Comparison of ENCODE assay signal across 8 cellular contexts in genomic region chr16:29815032-29815721, GRCh38. TPM values are rescaled to one million over a fixed set of nuclear protein-coding genes. Genes with fewer than 3 reads are reported as not detected.
DNase-seq lines count a peak whose midpoint lies in the region; ATAC-seq and TF ChIP-seq lines count a peak whose summit lies in the region.

No MANE protein-coding gene starts in this region.

- H3K4me1 Mint-ChIP-seq in CD4-positive, alpha-beta memory T cell, result peaks cover 34 to 87% (median 60%) of the 10 kb centered on the region in 4 donors
- peaks cover 55% of the 10 kb centered on the region for H3K4me1 Mint-ChIP-seq in activated T-helper 2 cell treated with anti-CD3 and anti-CD28 coated beads, Interferon-gamma antibody, Interleukin-2, Interleukin-4, amounts not matched to agents 10 μg/mL and 5 μg/mL and 100 μg/mL, durations not matched to agents 14 hours and 24 hours and 36 hours (ENCODE audit: low read depth)

- intact Hi-C loops in CD4-positive, alpha-beta memory T cell (cut with micrococcal nuclease), result loop anchor here (10.0 kb wide), 1 partner anchor 180 kb away; the partner anchor contains the start of genes HIRIP3 and INO80E
- intact Hi-C loops in activated T-helper 2 cell treated with anti-CD3 and anti-CD28 coated beads, Interferon-gamma antibody, Interleukin-2, Interleukin-4, amounts not matched to agents 10 μg/mL and 5 μg/mL and 100 μg/mL, durations not matched to agents 14 hours and 24 hours and 36 hours (cut with micrococcal nuclease), result no loop called here
- intact Hi-C loops in gastrocnemius medialis (cut with DNase I; ENCODE audit: low total_unique reads), result loop anchor here (5.0 to 10.0 kb wide), 2 partner anchors 182 to 710 kb away; partner anchors contain the start of genes HIRIP3, INO80E and ZNF768

- no peak for DNase-seq in CD4-positive, alpha-beta memory T cell
- DNase-seq in LNCaP clone FGC (ENCODE audit: low read depth) (no peak), cardiac muscle cell (ENCODE audit: low read depth in 1 of 2, low spot score in 1 of 2) (peak in 1 of 2 donors; percentile 23), gastrocnemius medialis (peak in 1 of 2 donors; percentile 32), NCI-H524 (lab: John Stamatoyannopoulos, UW) (no peak)
- DNase-seq in activated T-helper 2 cell treated with anti-CD3 and anti-CD28 coated beads, Interferon-gamma antibody, Interleukin-2, Interleukin-4, amounts not matched to agents 10 μg/mL and 5 μg/mL and 100 μg/mL, durations not matched to agents 14 hours and 24 hours and 36 hours (ENCODE audit: low spot score), result peak; percentile 49

- H3K4me3 Mint-ChIP-seq in CD4-positive, alpha-beta memory T cell, result peak overlapping the region; percentile 84 to 99 (median 98)
- peak overlapping the region; percentile 89 for H3K4me3 Mint-ChIP-seq in activated T-helper 2 cell treated with anti-CD3 and anti-CD28 coated beads, Interferon-gamma antibody, Interleukin-2, Interleukin-4, amounts not matched to agents 10 μg/mL and 5 μg/mL and 100 μg/mL, durations not matched to agents 14 hours and 24 hours and 36 hours (ENCODE audit: low read depth)

- peaks cover 71% of the 10 kb centered on the region for H3K4me1 ChIP-seq in CD4-positive, alpha-beta memory T cell (ENCODE audit: insufficient read depth, low read length)
- H3K4me1 ChIP-seq in cardiac muscle cell (ENCODE audit: low read depth) (peaks cover 21% of the 10 kb centered on the region), gastrocnemius medialis (peaks cover 44 to 54% of the 10 kb centered on the region in 2 donors)

- TF ChIP-seq CTCF in LNCaP clone FGC (IDR thresholded peaks at IDR 0.05; ENCODE audit: control insufficient read depth, extremely low read depth, insufficient read depth), result no peak
- TF ChIP-seq CTCF in cardiac muscle cell (IDR thresholded peaks at IDR 0.05; ENCODE audit: low read depth, low read length), result no peak
- no peak for TF ChIP-seq CTCF in gastrocnemius medialis (IDR thresholded peaks at IDR 0.05 in 4 of 5, conservative IDR thresholded peaks at IDR 0.05 in 1 of 5)

- H3K4me3 ChIP-seq in CD4-positive, alpha-beta memory T cell (ENCODE audit: low read length in 2 of 2), result peak overlapping the region in 1 of 2 donors; percentile 95
- peak overlapping the region; percentile 77 for H3K4me3 ChIP-seq in LNCaP clone FGC (ENCODE audit: low read depth, low read length)
- peak overlapping the region; percentile 92 for H3K4me3 ChIP-seq in cardiac muscle cell
- H3K4me3 ChIP-seq in gastrocnemius medialis, result peak overlapping the region; percentile 78 to 96 (median 90)

- TF ChIP-seq POLR2A in gastrocnemius medialis (IDR thresholded peaks at IDR 0.05) (no peak), GM18505 (IDR thresholded peaks at IDR 0.05; ENCODE audit: borderline replicate concordance, extremely low read depth, insufficient read depth, insufficient read length) (no peak)

- in situ Hi-C loops in gastrocnemius medialis (cut with MboI; ENCODE audit: low sequenced_read_pairs in 4 of 4), result no loop called here

- H3K27me3 Mint-ChIP-seq in CD4-positive, alpha-beta memory T cell, result peaks cover 0 to 2% of the 10 kb centered on the region in 2 donors
- H3K27me3 Mint-ChIP-seq in activated T-helper 2 cell treated with anti-CD3 and anti-CD28 coated beads, Interferon-gamma antibody, Interleukin-2, Interleukin-4, amounts not matched to agents 10 μg/mL and 5 μg/mL and 100 μg/mL, durations not matched to agents 14 hours and 24 hours and 36 hours (ENCODE audit: low read depth), result peaks cover 1% of the 10 kb centered on the region

- peak overlapping the region; percentile 77 for H3K27ac ChIP-seq in CD4-positive, alpha-beta memory T cell (ENCODE audit: low read depth, low read length)
- H3K27ac ChIP-seq in cardiac muscle cell (peak overlapping the region; percentile 5), gastrocnemius medialis (peak overlapping the region; percentile 91 to 99 (median 95))

- peaks cover 12% of the 10 kb centered on the region for H3K36me3 ChIP-seq in CD4-positive, alpha-beta memory T cell (ENCODE audit: insufficient read depth, low read length)
- H3K36me3 ChIP-seq in cardiac muscle cell (peaks cover 13% of the 10 kb centered on the region), gastrocnemius medialis (peaks cover 0 to 14% of the 10 kb centered on the region in 2 donors)

- no peaks in the 10 kb centered on the region for H3K9me3 Mint-ChIP-seq in CD4-positive, alpha-beta memory T cell
- no peaks in the 10 kb centered on the region for H3K9me3 Mint-ChIP-seq in activated T-helper 2 cell treated with anti-CD3 and anti-CD28 coated beads, Interferon-gamma antibody, Interleukin-2, Interleukin-4, amounts not matched to agents 10 μg/mL and 5 μg/mL and 100 μg/mL, durations not matched to agents 14 hours and 24 hours and 36 hours

- H3K36me3 Mint-ChIP-seq in CD4-positive, alpha-beta memory T cell, result peaks cover 15 to 33% of the 10 kb centered on the region in 2 donors
- peaks cover 41% of the 10 kb centered on the region for H3K36me3 Mint-ChIP-seq in activated T-helper 2 cell treated with anti-CD3 and anti-CD28 coated beads, Interferon-gamma antibody, Interleukin-2, Interleukin-4, amounts not matched to agents 10 μg/mL and 5 μg/mL and 100 μg/mL, durations not matched to agents 14 hours and 24 hours and 36 hours (ENCODE audit: low read depth)

- POLR2A ChIA-PET in CD4-positive, alpha-beta memory T cell (lab: Charles Lee; ENCODE audit: partially characterized antibody), result interaction anchor here (0.5 to 24.0 kb wide), 32 partner anchors 4 to 603 kb away, joined by 3 to 522 read pairs (median 4); partner anchors contain the start of genes ALDOA, C16orf54, CDIPT and CORO1A

- no peak for ATAC-seq in gastrocnemius medialis
- ATAC-seq in GM18505 (IDR thresholded peaks at IDR 0.05; ENCODE audit: unreplicated experiment), result no peak
- ATAC-seq in GM21737 (IDR thresholded peaks at IDR 0.05; ENCODE audit: unreplicated experiment), result no peak

- peak overlapping the region; percentile 94 to 100 (median 98) for H3K27ac Mint-ChIP-seq in CD4-positive, alpha-beta memory T cell
- H3K27ac Mint-ChIP-seq in activated T-helper 2 cell treated with anti-CD3 and anti-CD28 coated beads, Interferon-gamma antibody, Interleukin-2, Interleukin-4, amounts not matched to agents 10 μg/mL and 5 μg/mL and 100 μg/mL, durations not matched to agents 14 hours and 24 hours and 36 hours, result peak overlapping the region; percentile 94

- no peaks in the 10 kb centered on the region for H3K9me3 ChIP-seq in CD4-positive, alpha-beta memory T cell (ENCODE audit: control insufficient read depth in 1 of 2, low read length in 2 of 2)
- no peaks in the 10 kb centered on the region for H3K9me3 ChIP-seq in cardiac muscle cell (ENCODE audit: low read depth)
- no peaks in the 10 kb centered on the region for H3K9me3 ChIP-seq in gastrocnemius medialis

- no peaks in the 10 kb centered on the region for H3K27me3 ChIP-seq in CD4-positive, alpha-beta memory T cell (ENCODE audit: insufficient read depth, low read length)
- H3K27me3 ChIP-seq in cardiac muscle cell, result no peaks in the 10 kb centered on the region
- no peaks in the 10 kb centered on the region for H3K27me3 ChIP-seq in gastrocnemius medialis

- CTCF ChIA-PET in CD4-positive, alpha-beta memory T cell (lab: Charles Lee; ENCODE audit: partially characterized antibody), result interaction anchor here (0.6 to 8.2 kb wide), 21 partner anchors 7 to 225 kb away, joined by 3 to 129 read pairs (median 4); partner anchors contain the start of genes CDIPT, KIF22, MAZ and TMEM219

RNA-seq across cellular contexts. Expression of gene PAGR1, which starts 0.8 kb away (rescaled TPM):
- total RNA-seq in CD4-positive, alpha-beta memory T cell, result 10 to 100 TPM; 43.7 to 44.9 TPM
- 10 to 100 TPM; 46.0 to 51.1 TPM for polyA plus RNA-seq in CD4-positive, alpha-beta memory T cell
- 27.6 and 29.5 TPM in 2 replicates for total RNA-seq in activated T-helper 2 cell treated with anti-CD3 and anti-CD28 coated beads, Interferon-gamma antibody, Interleukin-2, Interleukin-4, amounts not matched to agents 10 μg/mL and 5 μg/mL and 100 μg/mL, durations not matched to agents 14 hours and 24 hours and 36 hours
- 113 and 120 TPM in 2 replicates for total RNA-seq in cardiac muscle cell
- polyA plus RNA-seq in cardiac muscle cell, result 106 and 113 TPM in 2 replicates
- total RNA-seq in gastrocnemius medialis, result 10 to 100 TPM; 15.5 to 29.2 (median 21.7) TPM

RNA-seq across cellular contexts. Expression of gene PRRT2, which starts 3.2 kb away (rescaled TPM):
- total RNA-seq in CD4-positive, alpha-beta memory T cell, result 1 to 10 TPM; 6.3 to 6.9 TPM
- under 1 TPM; 0.20 to 0.37 TPM for polyA plus RNA-seq in CD4-positive, alpha-beta memory T cell
- 1.8 and 2.0 TPM in 2 replicates for total RNA-seq in activated T-helper 2 cell treated with anti-CD3 and anti-CD28 coated beads, Interferon-gamma antibody, Interleukin-2, Interleukin-4, amounts not matched to agents 10 μg/mL and 5 μg/mL and 100 μg/mL, durations not matched to agents 14 hours and 24 hours and 36 hours
- total RNA-seq in cardiac muscle cell (17.9 and 19.7 TPM in 2 replicates), gastrocnemius medialis (1 to 10 TPM in 1 of 4 donors, not detected in 3; 3.5 TPM)
- 19.3 and 19.8 TPM in 2 replicates for polyA plus RNA-seq in cardiac muscle cell

RNA-seq across cellular contexts. Expression of gene MVP, which starts 5.1 kb away (rescaled TPM):
- 100 to 1,000 TPM; 145 to 146 TPM for total RNA-seq in CD4-positive, alpha-beta memory T cell
- polyA plus RNA-seq in CD4-positive, alpha-beta memory T cell, result 100 to 1,000 TPM; 172 to 187 TPM
- total RNA-seq in activated T-helper 2 cell treated with anti-CD3 and anti-CD28 coated beads, Interferon-gamma antibody, Interleukin-2, Interleukin-4, amounts not matched to agents 10 μg/mL and 5 μg/mL and 100 μg/mL, durations not matched to agents 14 hours and 24 hours and 36 hours, result 130 and 135 TPM in 2 replicates
- total RNA-seq in cardiac muscle cell, result 8.9 and 25.0 TPM in 2 replicates
- polyA plus RNA-seq in cardiac muscle cell, result 9.3 and 21.2 TPM in 2 replicates
- total RNA-seq in gastrocnemius medialis, result 10 to 100 TPM; 40.3 to 77.5 (median 47.6) TPM

RNA-seq across cellular contexts. Expression of gene MAZ, which starts 8.8 kb away (rescaled TPM):
- 100 to 1,000 TPM; 258 to 264 TPM for total RNA-seq in CD4-positive, alpha-beta memory T cell
- polyA plus RNA-seq in CD4-positive, alpha-beta memory T cell, result 10 to 100 TPM; 40.3 to 69.1 TPM
- 387 and 388 TPM in 2 replicates for total RNA-seq in activated T-helper 2 cell treated with anti-CD3 and anti-CD28 coated beads, Interferon-gamma antibody, Interleukin-2, Interleukin-4, amounts not matched to agents 10 μg/mL and 5 μg/mL and 100 μg/mL, durations not matched to agents 14 hours and 24 hours and 36 hours
- 310 and 370 TPM in 2 replicates for total RNA-seq in cardiac muscle cell
- 186 and 257 TPM in 2 replicates for polyA plus RNA-seq in cardiac muscle cell
- 100 to 1,000 TPM in 2 of 4 donors, 10 to 100 TPM in 2; 68.7 to 145 (median 96.4) TPM for total RNA-seq in gastrocnemius medialis

RNA-seq across cellular contexts. Expression of gene KIF22, which starts 24.6 kb away (rescaled TPM):
- total RNA-seq in CD4-positive, alpha-beta memory T cell, result 10 to 100 TPM; 89.4 to 98.6 TPM
- polyA plus RNA-seq in CD4-positive, alpha-beta memory T cell, result 10 to 100 TPM; 35.7 to 54.2 TPM
- 132 and 136 TPM in 2 replicates for total RNA-seq in activated T-helper 2 cell treated with anti-CD3 and anti-CD28 coated beads, Interferon-gamma antibody, Interleukin-2, Interleukin-4, amounts not matched to agents 10 μg/mL and 5 μg/mL and 100 μg/mL, durations not matched to agents 14 hours and 24 hours and 36 hours
- 57.5 and 121 TPM in 2 replicates for total RNA-seq in cardiac muscle cell
- 59.5 and 103 TPM in 2 replicates for polyA plus RNA-seq in cardiac muscle cell
- 10 to 100 TPM in 3 of 4 donors, 1 to 10 TPM in 1; 9.0 to 13.9 (median 12.8) TPM for total RNA-seq in gastrocnemius medialis

Comparison
In these comparisons a context has a peak if more than half of its experiments do, and no peak if none do; other contexts are left out.
1. H3K27ac ChIP-seq: peak in every context shown above with its lines; median percentile 95 in gastrocnemius medialis; 77 in CD4-positive, alpha-beta memory T cell; 5 in cardiac muscle cell.